Comparison of ENCODE assay signal across 8 cellular contexts in the genomic region with DNA sequence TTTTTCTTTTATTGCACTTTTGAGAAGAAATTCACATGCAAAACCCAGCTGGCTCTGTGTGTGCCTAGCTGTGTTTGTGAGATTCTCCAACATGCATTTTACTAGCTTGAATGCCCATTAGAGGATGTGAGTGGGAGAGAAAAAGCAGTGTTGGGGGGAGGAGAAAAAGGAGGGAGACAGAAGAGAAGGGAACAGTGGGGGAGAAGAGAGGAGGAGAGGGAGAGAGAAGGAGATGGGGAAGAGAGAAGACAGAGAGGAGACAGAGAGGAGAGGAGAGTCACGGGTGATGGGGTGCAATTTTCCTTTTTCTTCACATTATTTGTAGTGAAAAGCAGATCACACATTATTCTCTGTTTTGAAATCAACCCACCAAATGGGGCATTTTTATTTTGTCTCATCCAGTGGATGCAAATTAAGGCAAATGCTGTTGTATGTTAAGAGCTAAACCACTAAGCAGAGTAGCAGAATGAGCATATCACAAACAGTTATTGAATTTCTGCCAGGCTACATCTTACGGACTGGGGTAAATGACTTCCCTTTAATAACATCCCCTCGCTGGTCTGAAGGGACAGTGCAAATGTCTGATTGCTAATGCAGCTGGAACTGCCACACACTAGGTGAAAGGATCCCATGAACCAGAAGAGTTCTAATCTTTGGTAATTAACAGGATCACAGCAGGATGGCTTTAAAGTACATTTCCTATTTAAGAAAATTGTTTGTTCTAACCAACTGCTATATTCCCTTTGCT. TPM values are rescaled to one million over a fixed set of nuclear protein-coding genes. Genes with fewer than 3 reads are reported as not detected.
DNase-seq lines count a peak whose midpoint lies in the region; ATAC-seq, FAIRE-seq and TF ChIP-seq lines count a peak whose summit lies in the region.

No MANE protein-coding gene starts in this region.

- POLR2A ChIA-PET in GM12878 (lab: Charles Lee), result interaction anchor here (0.6 kb wide), 1 partner anchor 1244 kb away, joined by 3 read pairs; no protein-coding TSS in a partner anchor
- POLR2A ChIA-PET in HEK293T (lab: Yijun Ruan, JAX), result no interaction called here

- H3K4me1 Mint-ChIP-seq in nephron progenitor cell, result peaks cover 51% of the 10 kb centered on the region

- TF ChIP-seq RAD21 in GM12878 (IDR thresholded peaks at IDR 0.05; ENCODE audit: insufficient read depth, low read depth, low read length), result no peak

- no peak overlapping the region; the same call in 1 of the 2 replicates for H2AFZ ChIP-seq in GM12878 (ENCODE audit: control insufficient read depth, low read depth, low read length)

- no peaks in the 10 kb centered on the region for H4K20me1 ChIP-seq in GM12878 (ENCODE audit: control insufficient read depth, insufficient read depth)

- H3K9ac ChIP-seq in GM12878 (ENCODE audit: control insufficient read depth, insufficient read depth, low read length), result no peak overlapping the region

- TF ChIP-seq POLR2A in GM12892 (IDR thresholded peaks at IDR 0.05; ENCODE audit: low read depth, low read length) (no peak), GM12878 (IDR thresholded peaks at IDR 0.05; ENCODE audit: low read depth, low read length) (no peak)

- in situ Hi-C loops in GM12878 (cut with MboI), result loop anchor here (5.0 kb wide), 2 partner anchors 396 to 641 kb away; no protein-coding TSS in a partner anchor

- ATAC-seq in GM12878 (peak; percentile 60), HG03039 (IDR thresholded peaks at IDR 0.05; ENCODE audit: unreplicated experiment) (no peak), GM21515 (IDR thresholded peaks at IDR 0.05; ENCODE audit: unreplicated experiment) (no peak)

- peak overlapping the region; percentile 35; the same call in 1 of the 2 replicates for H3K4me2 ChIP-seq in GM12878 (ENCODE audit: control insufficient read depth, insufficient read depth)

- no peaks in the 10 kb centered on the region for H3K36me3 Mint-ChIP-seq in nephron progenitor cell (ENCODE audit: low read depth)

- no peaks in the 10 kb centered on the region for H3K79me2 ChIP-seq in GM12878 (ENCODE audit: control insufficient read depth, insufficient read depth, low read length)

- H3K4me3 Mint-ChIP-seq in nephron progenitor cell, result peak overlapping the region; percentile 78

- no TSS peak for BruUV-seq in GM12878 (replicated peaks; lab: Mats Ljungman, UMichigan)

- H3K4me3 ChIP-seq in GM12878, result no peak overlapping the region

- no peaks in the 10 kb centered on the region for H3K27me3 ChIP-seq in GM12878 (replicated peaks in 1 of 2; ENCODE audit: control insufficient read depth in 2 of 2, insufficient read depth in 2 of 2, low read length in 1 of 2)

- TF ChIP-seq CTCF in GM12878 (IDR thresholded peaks at IDR 0.05 in 2 of 3, conservative IDR thresholded peaks at IDR 0.05 in 1 of 3; ENCODE audit: control insufficient read depth in 2 of 3, extremely low read depth in 1 of 3, insufficient read depth in 1 of 3, low read depth in 3 of 3, low read length in 3 of 3), result no peak
- TF ChIP-seq CTCF in nephron progenitor cell (IDR thresholded peaks at IDR 0.05), result no peak

- peak; percentile 60 for FAIRE-seq in GM12892 (lab: Jason Lieb, UNC)
- no peak for FAIRE-seq in GM12878 (lab: Jason Lieb, UNC)

- intact Hi-C loops in GM12878 (cut with micrococcal nuclease; ENCODE audit: unreplicated experiment), result loop anchor here (2.0 to 10.0 kb wide), 3 partner anchors 231 to 1247 kb away; no protein-coding TSS in a partner anchor

- CTCF ChIA-PET in GM12878 (lab: Yijun Ruan, JAX) (interaction anchor here (0.7 to 2.0 kb wide), 11 partner anchors 9 to 645 kb away, joined by 3 to 11 read pairs (median 4); no protein-coding TSS in a partner anchor), HEK293T (lab: Yijun Ruan, JAX) (no interaction called here)

- TF ChIP-seq EP300 in GM12878 (IDR thresholded peaks at IDR 0.05; ENCODE audit: borderline replicate concordance in 1 of 2, control insufficient read depth in 1 of 2, low read depth in 2 of 2, low read length in 2 of 2), result no peak

- no peak overlapping the region for H3K27ac ChIP-seq in GM12878 (ENCODE audit: control insufficient read depth, insufficient read depth)

- RAD21 ChIA-PET in GM12878 (lab: Charles Lee; ENCODE audit: unreplicated experiment), result interaction anchor here (0.7 to 3.1 kb wide), 6 partner anchors 10 to 643 kb away, joined by 3 to 8 read pairs (median 4); no protein-coding TSS in a partner anchor

- peaks cover 11% of the 10 kb centered on the region for H3K4me1 ChIP-seq in GM12878 (ENCODE audit: control insufficient read depth, insufficient read depth, low read length)

- no peaks in the 10 kb centered on the region for H3K36me3 ChIP-seq in GM12878 (ENCODE audit: control insufficient read depth in 2 of 2, insufficient read depth in 2 of 2, low read length in 1 of 2)

- no peaks in the 10 kb centered on the region for H3K27me3 Mint-ChIP-seq in nephron progenitor cell (ENCODE audit: low read depth, poor library complexity)

- 15% methylated on average over 3 of the region's 3 CpGs for WGBS in GM12878 (ENCODE audit: insufficient coverage, insufficient replicate concordance, low lambda C conversion rate, missing lambda C conversion rate)

- no peaks in the 10 kb centered on the region for H3K9me3 ChIP-seq in GM12878 (replicated peaks; ENCODE audit: control insufficient read depth, insufficient read depth, low read length)

- H3K27ac Mint-ChIP-seq in nephron progenitor cell, result no peak overlapping the region

- H3K9me3 Mint-ChIP-seq in nephron progenitor cell, result no peaks in the 10 kb centered on the region

- no peak for DNase-seq in GM12892 (ENCODE audit: insufficient read length)
- peak; percentile 18 for DNase-seq in M059J (ENCODE audit: low read depth)
- no peak for DNase-seq in GM12878 (ENCODE audit: low read depth, low spot score)
- DNase-seq in nephron progenitor cell, result no peak
- no peak for DNase-seq in HEK293T (ENCODE audit: extremely low spot score)
- DNase-seq in activated CD4-positive, CD25-positive, alpha-beta regulatory T cell (lab: John Stamatoyannopoulos, UW), result no peak

- SMC1A ChIA-PET in GM12878 (lab: Charles Lee; ENCODE audit: uncharacterized antibody, unreplicated experiment), result interaction anchor here (1.0 to 3.7 kb wide), 9 partner anchors 8 to 407 kb away, joined by 3 to 29 read pairs (median 3); no protein-coding TSS in a partner anchor

TF ChIP-seq in GM12878, 131 proteins besides CTCF, POLR2A, EP300 and RAD21 (continues in another document):
- TF ChIP-seq MYB (IDR thresholded peaks at IDR 0.05; ENCODE audit: borderline replicate concordance, low read depth, low read length) (no peak), KDM1A (IDR thresholded peaks at IDR 0.05; ENCODE audit: borderline replicate concordance) (no peak), ZNF384 (IDR thresholded peaks at IDR 0.05; ENCODE audit: borderline replicate concordance, low read depth, low read length) (no peak)

TF ChIP-seq in HEK293T, 16 proteins besides CTCF, POLR2A, EP300 and RAD21:
- no peak for TF ChIP-seq ZNF384 (IDR thresholded peaks at IDR 0.05)
- TF ChIP-seq NFRKB (IDR thresholded peaks at IDR 0.05), result no peak
- TF ChIP-seq FOXA1 (IDR thresholded peaks at IDR 0.05), result no peak
- TF ChIP-seq HDGF (IDR thresholded peaks at IDR 0.05; ENCODE audit: borderline replicate concordance), result no peak
- no peak for TF ChIP-seq ELF4 (IDR thresholded peaks at IDR 0.05)

RNA-seq across cellular contexts. Expression of a gene that starts 0.9 kb away (rescaled TPM):
- polyA plus RNA-seq in GM12892 (2012; ENCODE audit: missing spikeins), result 0.13 TPM
- 5.9 and 7.8 TPM in 2 replicates for total RNA-seq in M059J (2014; rRNA removed; shearing (Covaris generic))
- total RNA-seq in GM12878 (2013; cell fraction: nucleolus; rRNA removed), result not detected in 2 replicates
- total RNA-seq in GM12878 (2014; rRNA removed), result 0.11 TPM in 2 replicates
- 0.04 and 0.05 TPM in 2 replicates for total RNA-seq in GM12878 (2014; rRNA removed; fragmentation: Illumina TruSeq; extraction: Trizol)
- 0.08 and 0.18 TPM in 2 replicates for total RNA-seq in GM12878 (2021)
- polyA plus RNA-seq in GM12878 (2011; ENCODE audit: low read depth), result 0.07 TPM
- polyA plus RNA-seq in GM12878 (2011; rRNA removed), result not detected in 2 replicates
- polyA plus RNA-seq in GM12878 (2011; cell fraction: cytosol; rRNA removed), result not detected in 2 replicates
- not detected in 2 replicates for polyA plus RNA-seq in GM12878 (2011; cell fraction: nucleus; rRNA removed)
- 0.05 and 0.06 TPM in 2 replicates for polyA plus RNA-seq in GM12878 (2012)
- polyA plus RNA-seq in GM12878 (2014; fragmentation: Illumina TruSeq; extraction: Trizol), result 0.06 TPM in 1 of 2 replicates, not detected in the other
- under 1 TPM; 0.02 to 0.16 TPM for polyA plus RNA-seq in GM12878 (2014; fragmentation: Nextera tagmentation; extraction: Ambion mirVana)
- polyA plus RNA-seq in GM12878 (2014; rRNA removed), result 0.03 TPM in 1 of 2 replicates, not detected in the other
- under 1 TPM in 1 of 2 experiments, not detected in 1; 0.24 TPM for polyA plus RNA-seq in GM12878 (2016; fragmentation: Nextera tagmentation; extraction: Ambion mirVana)
- not detected in 2 replicates for polyA minus RNA-seq in GM12878 (2011; rRNA and poly(A)+ RNA removed)
- polyA minus RNA-seq in GM12878 (2011; cell fraction: cytosol; rRNA and poly(A)+ RNA removed), result not detected in 2 replicates
- polyA minus RNA-seq in GM12878 (2011; cell fraction: nucleus; rRNA and poly(A)+ RNA removed), result not detected in 2 replicates
